Comparison of ENCODE assay signal across 27 cellular contexts in genomic region chr12:48775991-48776649, GRCh38. TPM values are rescaled to one million over a fixed set of nuclear protein-coding genes. Genes with fewer than 3 reads are reported as not detected.
"Had no signal": no experiment of that assay in that cellular context is flagged by ENCODE, and none has a peak within 500 bp of the region (broad histone marks: within the 10 kb centered on the region; RNA-seq: fewer than 3 reads in every experiment).

No MANE protein-coding gene starts in this region.

- H3K4me3 ChIP-seq: heart right ventricle, hepatocyte, left lung, lung, ovary, right atrium auricular region, skin epidermis, suprapubic skin, thoracic aorta, tibial artery, upper lobe of right lung had no signal

- ATAC-seq: heart right ventricle; left colon; left lung; naive thymus-derived CD8-positive, alpha-beta T cell; sciatic nerve; stimulated activated naive B cell treated with anti-CD40 and anti-IgM and Interleukin-4, amounts not matched to agents 10 μg/mL and 1 μg/mL and 100 μg/mL, for 72 hours; stimulated activated naive CD8-positive, alpha-beta T cell treated with anti-CD3 and anti-CD28 coated beads, Interleukin-15, Interleukin-2, amounts not matched to agents 100 U/mL and 50 U/mL, for 24 hours; upper lobe of right lung had no signal

- H3K9me3 Mint-ChIP-seq: naive thymus-derived CD8-positive, alpha-beta T cell; nephron; neural crest cell; stimulated activated naive B cell treated with anti-CD40 and anti-IgM and Interleukin-4, amounts not matched to agents 10 μg/mL and 1 μg/mL and 100 μg/mL, for 72 hours had no signal

- H3K9me3 ChIP-seq: heart right ventricle, left lung, neutrophil, ovary, right atrium auricular region, suprapubic skin, thoracic aorta, tibial artery, upper lobe of right lung had no signal

- H3K27ac Mint-ChIP-seq: nephron; progenitor cell of endocrine pancreas; stimulated activated naive B cell treated with anti-CD40 and anti-IgM and Interleukin-4, amounts not matched to agents 10 μg/mL and 1 μg/mL and 100 μg/mL, for 72 hours had no signal

- H3K4me2 ChIP-seq: hepatocyte had no signal

- H3K27me3 ChIP-seq: heart right ventricle, hepatocyte, left lung, neutrophil, ovary, right atrium auricular region, suprapubic skin, tibial artery, upper lobe of right lung had no signal

- H3K27ac ChIP-seq: hepatocyte, left lung, neutrophil, ovary, skin epidermis, suprapubic skin, thoracic aorta, tibial artery, upper lobe of right lung had no signal

- H3K36me3 Mint-ChIP-seq: naive thymus-derived CD8-positive, alpha-beta T cell; stimulated activated naive B cell treated with anti-CD40 and anti-IgM and Interleukin-4, amounts not matched to agents 10 μg/mL and 1 μg/mL and 100 μg/mL, for 72 hours had no signal

- H3K4me3 Mint-ChIP-seq: naive thymus-derived CD8-positive, alpha-beta T cell; nephron; neural crest cell; stimulated activated naive B cell treated with anti-CD40 and anti-IgM and Interleukin-4, amounts not matched to agents 10 μg/mL and 1 μg/mL and 100 μg/mL, for 72 hours had no signal

- H3K27me3 Mint-ChIP-seq: progenitor cell of endocrine pancreas; stimulated activated naive B cell treated with anti-CD40 and anti-IgM and Interleukin-4, amounts not matched to agents 10 μg/mL and 1 μg/mL and 100 μg/mL, for 72 hours had no signal

- H2AFZ ChIP-seq: hepatocyte had no signal

- DNase-seq: heart right ventricle; left colon; left lung; midbrain; naive thymus-derived CD8-positive, alpha-beta T cell; occipital lobe; stimulated activated CD4-positive, alpha-beta T cell treated with anti-CD3 and anti-CD28 coated beads, Interleukin-12 subunit alpha, Interleukin-12 subunit beta, amount 100 ng/mL, for 4 hours; stimulated activated CD4-positive, alpha-beta T cell treated with anti-CD3 and anti-CD28 coated beads, Interleukin-15, amount 100 ng/mL, for 24 hours; stimulated activated CD4-positive, alpha-beta T cell treated with anti-CD3 and anti-CD28 coated beads, Interleukin-2, amount 100 ng/mL, for 24 hours; stimulated activated CD4-positive, alpha-beta T cell treated with anti-CD3 and anti-CD28 coated beads, Interleukin-4, amount 100 ng/mL, for 1 hour; stimulated activated naive B cell treated with anti-CD40 and anti-IgM and Interleukin-4, amounts not matched to agents 10 μg/mL and 1 μg/mL and 100 μg/mL, for 72 hours; stimulated activated naive CD8-positive, alpha-beta T cell treated with anti-CD3 and anti-CD28 coated beads, Interleukin-15, Interleukin-2, amounts not matched to agents 100 U/mL and 50 U/mL, for 24 hours; tibial artery; trophoblast cell; upper lobe of right lung had no signal

- H3K36me3 ChIP-seq: neutrophil, ovary had no signal

RNA-seq across cellular contexts. Expression of gene ADCY6, which starts 12.8 kb away (rescaled TPM):
- total RNA-seq: naive thymus-derived CD8-positive, alpha-beta T cell had no signal
- polyA plus RNA-seq: naive thymus-derived CD8-positive, alpha-beta T cell had no signal
